ENCODE assay signal across 8 cellular contexts in genomic region chr7:26152782-26153245, GRCh38. TPM values are rescaled to one million over a fixed set of nuclear protein-coding genes. Genes with fewer than 3 reads are reported as not detected.
DNase-seq lines count a peak whose midpoint lies in the region; ATAC-seq and TF ChIP-seq lines count a peak whose summit lies in the region.
"Not testable (repeated sequence)": the region's sequence is repeated elsewhere in the genome, so short reads cannot be mapped to it uniquely, and the experiment has no call there.

No MANE protein-coding gene starts in this region.

- not testable (repeated sequence) for H3K36me3 ChIP-seq in CD8-positive, alpha-beta T cell (ENCODE audit: insufficient read depth, low read length); esophagus squamous epithelium; mucosa of descending colon (ENCODE audit: low read depth)

- not testable (repeated sequence) for H3K27ac ChIP-seq in CD8-positive, alpha-beta T cell (ENCODE audit: low read depth, low read length)
- peak overlapping the region in 3 of 4 donors; percentile 33 to 79 (median 54) for H3K27ac ChIP-seq in esophagus squamous epithelium

- not testable (repeated sequence) for H3K9me3 ChIP-seq in CD8-positive, alpha-beta T cell (ENCODE audit: low read length); esophagus squamous epithelium; mucosa of descending colon

- peaks cover 39% of the 10 kb centered on the region for H3K4me1 ChIP-seq in CD8-positive, alpha-beta T cell (ENCODE audit: insufficient read depth, low read length)
- H3K4me1 ChIP-seq in esophagus squamous epithelium (peaks cover 6 to 73% (median 29%) of the 10 kb centered on the region in 3 donors), mucosa of descending colon (ENCODE audit: low read depth) (peaks cover 29% of the 10 kb centered on the region)

- H3K27me3 ChIP-seq in CD8-positive, alpha-beta T cell (ENCODE audit: insufficient read depth, low read length) = not testable (repeated sequence)
- peaks cover 0 to 40% (median 0%) of the 10 kb centered on the region in 4 donors for H3K27me3 ChIP-seq in esophagus squamous epithelium

- TF ChIP-seq POLR2A in esophagus squamous epithelium (IDR thresholded peaks at IDR 0.05) = not testable (repeated sequence)

- H3K27me3 Mint-ChIP-seq in CD8-positive, alpha-beta T cell (ENCODE audit: low read depth) = not testable (repeated sequence)

- H3K4me1 Mint-ChIP-seq in CD8-positive, alpha-beta T cell (ENCODE audit: low read depth) = peaks cover 55% of the 10 kb centered on the region

- DNase-seq in CD8-positive, alpha-beta T cell = peak in 4 of 7 experiments; percentile 31 to 66 (median 38)
- DNase-seq in RPMI8226 (peak; percentile 60), activated gamma-delta T cell treated with Interleukin-2 at 50 U/mL for 16 hours (peak; percentile 29), mucosa of descending colon (peak in 2 of 3 donors; percentile 68 to 76)
- DNase-seq in esophagus squamous epithelium (lab: John Stamatoyannopoulos, UW) = not testable (repeated sequence)
- peak; percentile 12 to 32 for DNase-seq in stimulated activated CD4-positive, alpha-beta T cell treated with anti-CD3 and anti-CD28 coated beads, Interleukin-4, amount 100 ng/mL, for 4 hours

- peak; percentile 19 for ATAC-seq in CD8-positive, alpha-beta T cell
- ATAC-seq in GM19452 (IDR thresholded peaks at IDR 0.05; ENCODE audit: unreplicated experiment) (peak; percentile 24), HG03066 (IDR thresholded peaks at IDR 0.05; ENCODE audit: low read depth, unreplicated experiment) (peak; percentile 21), mucosa of descending colon (peak; percentile 42)

- peak overlapping the region; percentile 73 for H3K27ac Mint-ChIP-seq in CD8-positive, alpha-beta T cell

- CTCF ChIA-PET in CD8-positive, alpha-beta T cell (lab: Charles Lee) = interaction anchor here (0.7 to 4.0 kb wide), 5 partner anchors 30 to 74 kb away, joined by 3 to 28 read pairs (median 4); no protein-coding TSS in a partner anchor

- not testable (repeated sequence) for H3K36me3 Mint-ChIP-seq in CD8-positive, alpha-beta T cell

- intact Hi-C loops in CD8-positive, alpha-beta T cell (cut with DNase I, micrococcal nuclease) = loop anchor here (1.0 to 5.0 kb wide), 8 partner anchors 14 to 201 kb away; partner anchors contain the start of genes SNX10 (in 2 of the 2) and HNRNPA2B1 (in 1 of the 2)
- intact Hi-C loops in esophagus squamous epithelium (cut with DNase I); mucosa of descending colon (cut with DNase I, micrococcal nuclease): not testable (repeated sequence)

- WGBS in esophagus squamous epithelium, 2 donors = 25% methylated on average over 11 of the region's 54 CpGs; no CpG with 5 or more reads in 1 of the 2 donors

- H3K4me3 Mint-ChIP-seq in CD8-positive, alpha-beta T cell = peak overlapping the region; percentile 81

- H3K9me3 Mint-ChIP-seq in CD8-positive, alpha-beta T cell = not testable (repeated sequence)

- H3K4me3 ChIP-seq in CD8-positive, alpha-beta T cell (ENCODE audit: low read depth, low read length) = peak overlapping the region; percentile 91
- H3K4me3 ChIP-seq in esophagus squamous epithelium (peak overlapping the region; percentile 48 to 78 (median 64)), mucosa of descending colon (peak overlapping the region; percentile 36)

- POLR2A ChIA-PET in CD8-positive, alpha-beta T cell (lab: Charles Lee) = interaction anchor here (1.0 to 2.9 kb wide), 11 partner anchors 14 to 139 kb away, joined by 3 to 94 read pairs (median 5); partner anchors contain the start of genes CBX3, HNRNPA2B1 and SNX10

- TF ChIP-seq CTCF in CD8-positive, alpha-beta T cell (IDR thresholded peaks at IDR 0.05); esophagus squamous epithelium (IDR thresholded peaks at IDR 0.05); mucosa of descending colon (IDR thresholded peaks at IDR 0.05): not testable (repeated sequence)

RNA-seq across cellular contexts. Expression of gene NFE2L3, which starts 0.8 kb away (rescaled TPM):
- under 1 TPM; 0.43 to 0.50 TPM for total RNA-seq in CD8-positive, alpha-beta T cell
- total RNA-seq in esophagus squamous epithelium = 1 to 10 TPM; 2.0 to 8.4 (median 5.6) TPM
- total RNA-seq in mucosa of descending colon = 10 to 100 TPM in 1 of 3 donors, 1 to 10 TPM in 2; 7.3 to 12.2 (median 8.4) TPM

RNA-seq across cellular contexts. Expression of gene HNRNPA2B1, which starts 47.7 kb away (rescaled TPM):
- total RNA-seq in CD8-positive, alpha-beta T cell = 100 to 1,000 TPM; 241 to 247 TPM
- total RNA-seq in esophagus squamous epithelium (100 to 1,000 TPM; 148 to 256 (median 203) TPM), mucosa of descending colon (100 to 1,000 TPM; 345 to 441 (median 379) TPM)

RNA-seq across cellular contexts. Expression of gene CBX3, which starts 48.7 kb away (rescaled TPM):
- 100 to 1,000 TPM; 103 to 106 TPM for total RNA-seq in CD8-positive, alpha-beta T cell
- total RNA-seq in esophagus squamous epithelium (10 to 100 TPM; 24.6 to 85.3 (median 74.2) TPM), mucosa of descending colon (10 to 100 TPM; 61.3 to 93.8 (median 81.4) TPM)

Comparison
In these comparisons a context has a peak if more than half of its experiments do, and no peak if none do; other contexts are left out.
1. H3K4me3 ChIP-seq: peak in every context shown above with its lines; median percentile 91 in CD8-positive, alpha-beta T cell; 64 in esophagus squamous epithelium; 36 in mucosa of descending colon.